24 cellular contexts compared by ENCODE assay signal in the genomic region with DNA sequence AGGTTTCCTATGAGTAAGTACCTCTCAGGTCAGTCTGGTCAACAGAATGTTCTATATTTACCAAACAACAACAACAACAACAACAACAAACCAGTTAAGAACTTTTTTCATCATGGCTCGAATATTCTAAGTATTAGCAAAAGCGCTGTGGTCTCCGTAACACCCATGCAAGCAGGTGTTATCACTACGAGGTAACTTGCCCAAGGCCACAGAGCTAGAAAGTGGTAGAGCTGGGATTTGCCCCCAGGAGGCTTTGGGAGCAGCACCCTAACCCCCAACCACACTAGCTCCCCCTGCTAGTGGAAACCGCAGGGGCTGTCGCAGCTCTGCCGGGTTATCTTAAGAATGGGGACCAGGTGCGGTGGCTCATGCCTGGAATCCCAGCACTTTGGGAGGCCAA.
"Had no signal": no experiment of that assay in that cellular context is flagged by ENCODE, and none has a peak within 500 bp of the region (broad histone marks: within the 10 kb centered on the region; RNA-seq: fewer than 3 reads in every experiment).

No MANE protein-coding gene starts in this region.

- H3K27ac Mint-ChIP-seq: dendritic cell treated with granulocyte-macrophage colony-stimulating factor and Interleukin-4, amounts not matched to agents 40 ng/mL and 50 ng/mL, for 4 days; effector memory CD8-positive, alpha-beta T cell; endodermal cell had no signal

- H3K4me3 ChIP-seq: colonic mucosa, coronary artery, dorsolateral prefrontal cortex, esophagus muscularis mucosa, esophagus squamous epithelium, gastrocnemius medialis, heart left ventricle, heart right ventricle had no signal

- H3K36me3 ChIP-seq: colonic mucosa had no signal

- H3K4me1 Mint-ChIP-seq: endodermal cell had no signal

- H3K9me3 Mint-ChIP-seq: dendritic cell treated with granulocyte-macrophage colony-stimulating factor and Interleukin-4, amounts not matched to agents 40 ng/mL and 50 ng/mL, for 4 days; effector memory CD8-positive, alpha-beta T cell; endodermal cell had no signal

- H3K9me3 ChIP-seq: colonic mucosa, esophagus muscularis mucosa, esophagus squamous epithelium, gastrocnemius medialis, heart left ventricle, heart right ventricle had no signal

- H3K27ac ChIP-seq: colonic mucosa, coronary artery, dorsolateral prefrontal cortex, epithelial cell of prostate, esophagus muscularis mucosa, esophagus squamous epithelium, foreskin keratinocyte, gastrocnemius medialis, heart left ventricle, heart right ventricle had no signal

- DNase-seq: colonic mucosa; cortex of kidney; dermis blood vessel endothelial cell; dorsolateral prefrontal cortex; effector CD4-positive, alpha-beta T cell; effector CD8-positive, alpha-beta T cell; effector memory CD4-positive, alpha-beta T cell; effector memory CD8-positive, alpha-beta T cell; endodermal cell; erythroblast; esophagus squamous epithelium; foreskin fibroblast; foreskin keratinocyte; foreskin melanocyte; gastrocnemius medialis; glutamatergic neuron; head of caudate nucleus; heart left ventricle; heart right ventricle had no signal

- H3K4me3 Mint-ChIP-seq: dendritic cell treated with granulocyte-macrophage colony-stimulating factor and Interleukin-4, amounts not matched to agents 40 ng/mL and 50 ng/mL, for 4 days; effector memory CD8-positive, alpha-beta T cell; endodermal cell had no signal

- ATAC-seq: effector memory CD8-positive, alpha-beta T cell; esophagus mucosa; foreskin keratinocyte; gastrocnemius medialis; heart left ventricle; heart right ventricle had no signal

- H3K4me1 ChIP-seq: colonic mucosa, esophagus muscularis mucosa, gastrocnemius medialis, heart left ventricle had no signal

- H3K27me3 Mint-ChIP-seq: dendritic cell treated with granulocyte-macrophage colony-stimulating factor and Interleukin-4, amounts not matched to agents 40 ng/mL and 50 ng/mL, for 4 days; effector memory CD8-positive, alpha-beta T cell had no signal

- H3K27me3 ChIP-seq: colonic mucosa, dorsolateral prefrontal cortex, esophagus muscularis mucosa, esophagus squamous epithelium, foreskin keratinocyte, gastrocnemius medialis, heart left ventricle, heart right ventricle had no signal
